In the genomic region with DNA sequence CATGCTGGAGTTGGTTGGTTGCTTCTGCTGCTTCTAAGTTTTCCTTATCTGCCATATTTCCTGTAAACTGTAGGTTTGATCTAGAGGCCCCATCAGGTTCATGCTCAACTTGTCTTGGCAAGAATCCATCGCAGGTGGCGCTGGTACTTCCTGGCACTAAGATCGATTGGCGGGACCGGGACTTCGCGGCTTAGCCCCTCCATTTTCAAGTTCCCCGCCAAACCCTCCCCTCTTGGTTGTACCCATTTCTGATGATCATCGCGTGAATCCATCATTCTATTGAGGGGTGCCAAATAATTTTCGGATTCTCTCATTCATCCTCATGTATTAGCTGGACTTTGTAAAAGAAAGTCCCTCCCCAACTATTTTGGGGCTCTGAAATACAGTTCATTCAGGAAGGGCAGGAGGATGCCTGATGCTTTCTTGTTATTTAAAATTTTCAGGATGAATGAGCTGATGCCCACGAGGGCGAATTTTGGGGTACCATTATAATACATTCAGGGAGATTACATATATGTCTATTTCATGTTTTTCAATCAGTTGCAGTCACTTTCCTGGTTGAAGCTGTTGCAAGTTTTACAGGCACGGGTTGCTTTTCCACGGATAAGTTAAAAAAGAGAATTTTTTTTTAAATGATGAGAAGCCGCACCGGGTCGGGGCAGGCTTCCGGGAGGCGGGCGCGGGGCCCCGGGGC, we compare ENCODE assay signal across 8 cellular contexts. TPM values are rescaled to one million over a fixed set of nuclear protein-coding genes. Genes with fewer than 3 reads are reported as not detected.
DNase-seq lines count a peak whose midpoint lies in the region; ATAC-seq and TF ChIP-seq lines count a peak whose summit lies in the region.

No MANE protein-coding gene starts in this region.

- intact Hi-C loops in Right ventricle myocardium inferior (cut with DNase I) = no loop called here
- intact Hi-C loops in activated CD4-positive, alpha-beta T cell treated with anti-CD3 and anti-CD28 coated beads, Interleukin-2, amount 10 ng/mL, durations not matched to agents 24 days and 14 days (cut with micrococcal nuclease) = loop anchor here (1.0 kb wide), 3 partner anchors 53 to 72 kb away; a partner anchor contains a TSS

- H3K36me3 Mint-ChIP-seq in activated CD4-positive, alpha-beta T cell treated with anti-CD3 and anti-CD28 coated beads, Interleukin-2, amount 10 ng/mL, durations not matched to agents 24 days and 14 days (ENCODE audit: low read depth) = peaks cover 13% of the 10 kb centered on the region

- H3K27ac ChIP-seq in cardiac muscle cell = no peak overlapping the region
- peak overlapping the region; percentile 74 to 80 for H3K27ac ChIP-seq in mucosa of rectum (ENCODE audit: low read depth in 2 of 2, low read length in 2 of 2)

- H3K27me3 Mint-ChIP-seq in activated CD4-positive, alpha-beta T cell treated with anti-CD3 and anti-CD28 coated beads, Interleukin-2, amount 10 ng/mL, durations not matched to agents 24 days and 14 days = no peaks in the 10 kb centered on the region

- H3K4me1 ChIP-seq in cardiac muscle cell (ENCODE audit: low read depth) (no peaks in the 10 kb centered on the region), mucosa of rectum (ENCODE audit: control insufficient read depth in 2 of 2, insufficient read depth in 2 of 2, low read length in 2 of 2) (peaks cover 11 to 13% of the 10 kb centered on the region in 2 donors)

- peak; percentile 16 for TF ChIP-seq CTCF in cardiac muscle cell (IDR thresholded peaks at IDR 0.05; ENCODE audit: low read depth, low read length)

- H3K9me3 ChIP-seq in cardiac muscle cell (ENCODE audit: low read depth) (no peaks in the 10 kb centered on the region), mucosa of rectum (ENCODE audit: control insufficient read depth in 2 of 2, low read length in 2 of 2) (no peaks in the 10 kb centered on the region)

- peaks cover 27% of the 10 kb centered on the region for H3K4me1 Mint-ChIP-seq in activated CD4-positive, alpha-beta T cell treated with anti-CD3 and anti-CD28 coated beads, Interleukin-2, amount 10 ng/mL, durations not matched to agents 24 days and 14 days

- H3K27ac Mint-ChIP-seq in activated CD4-positive, alpha-beta T cell treated with anti-CD3 and anti-CD28 coated beads, Interleukin-2, amount 10 ng/mL, durations not matched to agents 24 days and 14 days = peak overlapping the region; percentile 86

- peak overlapping the region; percentile 56 to 70 for H3K9ac ChIP-seq in mucosa of rectum (ENCODE audit: low read depth in 1 of 2, low read length in 2 of 2)

- H3K4me3 ChIP-seq in cardiac muscle cell (peak overlapping the region; percentile 49), mucosa of rectum (ENCODE audit: low read length in 2 of 2) (peak overlapping the region; percentile 83 to 92)

- no peak for ATAC-seq in Right ventricle myocardium inferior
- peak; percentile 30 for ATAC-seq in HG03432 (IDR thresholded peaks at IDR 0.05; ENCODE audit: unreplicated experiment)

- H3K36me3 ChIP-seq in cardiac muscle cell (no peaks in the 10 kb centered on the region), mucosa of rectum (ENCODE audit: control insufficient read depth in 2 of 2, insufficient read depth in 2 of 2, low read length in 2 of 2) (no peaks in the 10 kb centered on the region)

- DNase-seq in cardiac muscle cell (ENCODE audit: low read depth in 1 of 2, low spot score in 1 of 2) (peak; percentile 17 to 85), Right ventricle myocardium inferior (ENCODE audit: missing footprints) (no peak), NCI-H69 (lab: John Stamatoyannopoulos, UW) (peak; percentile 93), ecto neural progenitor cell (ENCODE audit: low spot score) (peak; percentile 84)
- peak; percentile 95 for DNase-seq in activated CD4-positive, alpha-beta T cell treated with anti-CD3 and anti-CD28 coated beads, Interleukin-2, amount 10 ng/mL, durations not matched to agents 24 days and 14 days
- DNase-seq in stimulated activated CD8-positive, alpha-beta memory T cell treated with anti-CD3 and anti-CD28 coated beads, Interleukin-7, amount 100 ng/mL, for 24 hours (ENCODE audit: low read depth) = peak; percentile 65

- H3K27me3 ChIP-seq in cardiac muscle cell (no peaks in the 10 kb centered on the region), mucosa of rectum (ENCODE audit: control insufficient read depth in 2 of 2, insufficient read depth in 2 of 2, low read length in 2 of 2) (no peaks in the 10 kb centered on the region)

- H3K9me3 Mint-ChIP-seq in activated CD4-positive, alpha-beta T cell treated with anti-CD3 and anti-CD28 coated beads, Interleukin-2, amount 10 ng/mL, durations not matched to agents 24 days and 14 days = no peaks in the 10 kb centered on the region

- peak overlapping the region; percentile 84 for H3K4me3 Mint-ChIP-seq in activated CD4-positive, alpha-beta T cell treated with anti-CD3 and anti-CD28 coated beads, Interleukin-2, amount 10 ng/mL, durations not matched to agents 24 days and 14 days

RNA-seq across cellular contexts. Expression of a gene that starts 0.4 kb away (rescaled TPM):
- total RNA-seq in cardiac muscle cell (3.5 and 7.5 TPM in 2 replicates), Right ventricle myocardium inferior (4.1 TPM)
- polyA plus RNA-seq in cardiac muscle cell = 2.5 and 4.3 TPM in 2 replicates
- 37.4 and 38.1 TPM in 2 replicates for total RNA-seq in activated CD4-positive, alpha-beta T cell treated with anti-CD3 and anti-CD28 coated beads, Interleukin-2, amount 10 ng/mL, durations not matched to agents 24 days and 14 days

RNA-seq across cellular contexts. Expression of a gene that starts 4.1 kb away (rescaled TPM):
- total RNA-seq in cardiac muscle cell = 12.9 and 13.2 TPM in 2 replicates
- polyA plus RNA-seq in cardiac muscle cell = 4.8 and 6.0 TPM in 2 replicates
- 6.2 TPM for total RNA-seq in Right ventricle myocardium inferior
- total RNA-seq in activated CD4-positive, alpha-beta T cell treated with anti-CD3 and anti-CD28 coated beads, Interleukin-2, amount 10 ng/mL, durations not matched to agents 24 days and 14 days = 52.4 and 53.0 TPM in 2 replicates
